19 cellular contexts compared by ENCODE assay signal in the genomic region with DNA sequence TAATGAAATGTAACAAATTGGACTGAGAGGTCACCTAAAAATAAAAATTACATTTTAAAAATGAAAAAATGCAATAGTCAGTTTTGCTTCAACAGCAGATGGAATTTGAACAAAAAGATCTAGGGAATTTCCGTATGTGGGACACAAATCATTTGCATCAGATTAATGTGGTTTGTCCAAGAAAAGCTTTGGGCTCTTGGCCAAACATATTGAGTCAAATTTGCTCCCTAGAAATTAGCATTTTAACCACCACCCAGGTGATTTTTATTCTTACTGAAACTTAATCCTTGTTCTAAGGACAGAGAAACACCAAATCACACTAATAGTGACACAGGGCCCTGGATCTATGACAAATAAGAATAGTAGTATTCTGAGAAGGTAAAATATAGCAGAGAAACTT.
DNase-seq lines count a peak whose midpoint lies in the region; ATAC-seq and TF ChIP-seq lines count a peak whose summit lies in the region.
"Had no signal": no experiment of that assay in that cellular context is flagged by ENCODE, and none has a peak within 500 bp of the region (broad histone marks: within the 10 kb centered on the region; RNA-seq: fewer than 3 reads in every experiment).

No MANE protein-coding gene starts in this region.

- no peak overlapping the region for H3K27ac Mint-ChIP-seq in activated CD4-positive, alpha-beta T cell treated with anti-CD3 and anti-CD28 coated beads, Interleukin-2, amount 10 ng/mL, durations not matched to agents 24 days and 14 days
- H3K27ac Mint-ChIP-seq: CD4-positive, CD25-positive, alpha-beta regulatory T cell; GM23338 had no signal

- H3K4me3 Mint-ChIP-seq in activated CD4-positive, alpha-beta T cell treated with anti-CD3 and anti-CD28 coated beads, Interleukin-2, amount 10 ng/mL, durations not matched to agents 24 days and 14 days = no peak overlapping the region
- H3K4me3 Mint-ChIP-seq: CD4-positive, CD25-positive, alpha-beta regulatory T cell; GM23338 had no signal

- H3K4me3 ChIP-seq in fibroblast of mammary gland (ENCODE audit: control insufficient read depth, low read depth, low read length) = no peak overlapping the region
- H3K4me3 ChIP-seq: A549, GM23338, HAP-1, SJSA1 had no signal

- H3K36me3 Mint-ChIP-seq in activated CD4-positive, alpha-beta T cell treated with anti-CD3 and anti-CD28 coated beads, Interleukin-2, amount 10 ng/mL, durations not matched to agents 24 days and 14 days (ENCODE audit: low read depth) = no peaks in the 10 kb centered on the region
- H3K36me3 Mint-ChIP-seq: CD4-positive, CD25-positive, alpha-beta regulatory T cell had no signal

- intact Hi-C loops in activated CD4-positive, alpha-beta T cell treated with anti-CD3 and anti-CD28 coated beads, Interleukin-2, amount 10 ng/mL, durations not matched to agents 24 days and 14 days (cut with micrococcal nuclease) = no loop called here

- ATAC-seq in GM18502 (IDR thresholded peaks at IDR 0.05; ENCODE audit: poor library complexity, unreplicated experiment) (peak; percentile 47), HG02623 (IDR thresholded peaks at IDR 0.05; ENCODE audit: unreplicated experiment) (no peak)
- ATAC-seq: A549, GM23338 had no signal

- TF ChIP-seq CTCF in fibroblast of mammary gland (conservative IDR thresholded peaks at IDR 0.05; ENCODE audit: control insufficient read depth, insufficient read depth, low read depth, low read length) = no peak

- no peaks in the 10 kb centered on the region for H3K9me3 Mint-ChIP-seq in activated CD4-positive, alpha-beta T cell treated with anti-CD3 and anti-CD28 coated beads, Interleukin-2, amount 10 ng/mL, durations not matched to agents 24 days and 14 days
- H3K9me3 Mint-ChIP-seq: GM23338 had no signal

- no peaks in the 10 kb centered on the region for H3K4me1 Mint-ChIP-seq in activated CD4-positive, alpha-beta T cell treated with anti-CD3 and anti-CD28 coated beads, Interleukin-2, amount 10 ng/mL, durations not matched to agents 24 days and 14 days
- H3K4me1 Mint-ChIP-seq: CD4-positive, CD25-positive, alpha-beta regulatory T cell; GM23338 had no signal

- peak; percentile 35 for DNase-seq in A172 (ENCODE audit: low spot score)
- peak; percentile 62 for DNase-seq in NCI-H69 (lab: John Stamatoyannopoulos, UW)
- peak; percentile 5 for DNase-seq in fibroblast of mammary gland (ENCODE audit: low read depth)
- DNase-seq in activated CD4-positive, alpha-beta T cell treated with anti-CD3 and anti-CD28 coated beads, Interleukin-2, amount 10 ng/mL, durations not matched to agents 24 days and 14 days = no peak
- no peak for DNase-seq in activated gamma-delta T cell treated with Interleukin-2 at 50 U/mL for 16 hours
- DNase-seq: CD4-positive, CD25-positive, alpha-beta regulatory T cell; COR-L47; DMS79; KG1; NCI-H1417 treated with DMSO at 0.1 percent for 48 hours; NCI-H187; NCI-H774; OCI-M1 had no signal

- H3K27me3 Mint-ChIP-seq in activated CD4-positive, alpha-beta T cell treated with anti-CD3 and anti-CD28 coated beads, Interleukin-2, amount 10 ng/mL, durations not matched to agents 24 days and 14 days = no peaks in the 10 kb centered on the region
- H3K27me3 Mint-ChIP-seq: CD4-positive, CD25-positive, alpha-beta regulatory T cell had no signal

Comparison
In these comparisons a context has a peak if more than half of its experiments do, and no peak if none do; other contexts are left out.
1. DNase-seq: peak in A172 (single experiment), NCI-H69 (single experiment) and fibroblast of mammary gland (single experiment); none in activated CD4-positive, alpha-beta T cell treated with anti-CD3 and anti-CD28 coated beads, Interleukin-2, amount 10 ng/mL, durations not matched to agents 24 days and 14 days (single experiment) and activated gamma-delta T cell treated with Interleukin-2 at 50 U/mL for 16 hours (single experiment).